Comparison of ENCODE assay signal across 23 cellular contexts in genomic region chr10:30068482-30069223, GRCh38. TPM values are rescaled to one million over a fixed set of nuclear protein-coding genes. Genes with fewer than 3 reads are reported as not detected.
DNase-seq lines count a peak whose midpoint lies in the region.
"Had no signal": no experiment of that assay in that cellular context is flagged by ENCODE, and none has a peak within 500 bp of the region (broad histone marks: within the 10 kb centered on the region; RNA-seq: fewer than 3 reads in every experiment).

No MANE protein-coding gene starts in this region.

- H3K36me3 Mint-ChIP-seq in dendritic cell treated with granulocyte-macrophage colony-stimulating factor and Interleukin-4, amounts not matched to agents 40 ng/mL and 50 ng/mL, for 4 days (ENCODE audit: low read depth), result no peaks in the 10 kb centered on the region
- H3K36me3 Mint-ChIP-seq: activated naive CD4-positive, alpha-beta T cell treated with anti-CD3 and anti-CD28 coated beads, Interleukin-2, amount 50 U/mL, for 72 hours had no signal

- H3K4me1 Mint-ChIP-seq in dendritic cell treated with granulocyte-macrophage colony-stimulating factor and Interleukin-4, amounts not matched to agents 40 ng/mL and 50 ng/mL, for 4 days (ENCODE audit: low read depth), result no peaks in the 10 kb centered on the region
- H3K4me1 Mint-ChIP-seq: activated B cell treated with CpG ODN at 0.5 μM for 24 hours; activated T-helper 17 cell treated with anti-CD3 and anti-CD28 coated beads, Interleukin-2, amount 50 U/mL, for 72 hours had no signal

- no peaks in the 10 kb centered on the region for H3K9me3 Mint-ChIP-seq in dendritic cell treated with granulocyte-macrophage colony-stimulating factor and Interleukin-4, amounts not matched to agents 40 ng/mL and 50 ng/mL, for 4 days
- H3K9me3 Mint-ChIP-seq: activated B cell treated with CpG ODN at 0.5 μM for 24 hours; activated naive CD4-positive, alpha-beta T cell treated with anti-CD3 and anti-CD28 coated beads, Interleukin-2, amount 50 U/mL, for 72 hours; activated T-helper 17 cell treated with anti-CD3 and anti-CD28 coated beads, Interleukin-2, amount 50 U/mL, for 72 hours had no signal

- intact Hi-C loops in dendritic cell treated with granulocyte-macrophage colony-stimulating factor and Interleukin-4, amounts not matched to agents 40 ng/mL and 50 ng/mL, for 4 days (cut with micrococcal nuclease), result no loop called here

- H3K27ac Mint-ChIP-seq in dendritic cell treated with granulocyte-macrophage colony-stimulating factor and Interleukin-4, amounts not matched to agents 40 ng/mL and 50 ng/mL, for 4 days, result peak overlapping the region; percentile 18
- H3K27ac Mint-ChIP-seq: activated B cell treated with CpG ODN at 0.5 μM for 24 hours; activated naive CD4-positive, alpha-beta T cell treated with anti-CD3 and anti-CD28 coated beads, Interleukin-2, amount 50 U/mL, for 72 hours; activated T-helper 17 cell treated with anti-CD3 and anti-CD28 coated beads, Interleukin-2, amount 50 U/mL, for 72 hours had no signal

- H3K4me3 Mint-ChIP-seq in dendritic cell treated with granulocyte-macrophage colony-stimulating factor and Interleukin-4, amounts not matched to agents 40 ng/mL and 50 ng/mL, for 4 days, result no peak overlapping the region
- H3K4me3 Mint-ChIP-seq: activated B cell treated with CpG ODN at 0.5 μM for 24 hours; activated T-helper 17 cell treated with anti-CD3 and anti-CD28 coated beads, Interleukin-2, amount 50 U/mL, for 72 hours had no signal

- peaks cover 6% of the 10 kb centered on the region for H3K27me3 Mint-ChIP-seq in dendritic cell treated with granulocyte-macrophage colony-stimulating factor and Interleukin-4, amounts not matched to agents 40 ng/mL and 50 ng/mL, for 4 days

- DNase-seq in A172 (ENCODE audit: low spot score) (peak; percentile 47), M059J (ENCODE audit: low read depth) (peak; percentile 47), left kidney (ENCODE audit: low read depth, low spot score) (peak; percentile 64), SKM-1 (lab: John Stamatoyannopoulos, UW; ENCODE audit: unreplicated experiment) (no peak), GF-D8 (lab: John Stamatoyannopoulos, UW) (no peak), OCI-M1 (lab: John Stamatoyannopoulos, UW) (no peak), NCI-H2107 treated with DMSO at 0.1 percent for 48 hours (lab: John Stamatoyannopoulos, UW; ENCODE audit: unreplicated experiment) (no peak)
- DNase-seq: activated B cell treated with CpG ODN at 0.5 μM for 24 hours, BE2C, DMS53, GDM1, GOT3, Kasumi-1, kidney, NCI-H1105 treated with DMSO at 0.1 percent for 48 hours, NCI-H2029 treated with DMSO at 0.1 percent for 48 hours, nucleus accumbens, SHP77 treated with DMSO at 0.1 percent for 48 hours, SW 1271, uterus had no signal

RNA-seq across cellular contexts. Expression of gene JCAD, which starts 9.3 kb away (rescaled TPM):
- total RNA-seq in A172 (2014; rRNA removed; shearing (Covaris generic)), result 3.2 and 4.2 TPM in 2 replicates
- total RNA-seq in M059J (2014; rRNA removed; shearing (Covaris generic)), result not detected in 2 replicates
- total RNA-seq: activated B cell treated with CpG ODN at 0.5 μM for 24 hours had no signal

Comparison
In these comparisons a context has a peak if more than half of its experiments do, and no peak if none do; other contexts are left out.
1. DNase-seq: peak in A172 (single experiment), M059J (single experiment) and left kidney (single experiment); none in SKM-1 (single experiment), GF-D8 (single experiment), OCI-M1 (single experiment) and NCI-H2107 treated with DMSO at 0.1 percent for 48 hours (single experiment).